In genomic region chr1:209153435-209153834, GRCh38 we compare ENCODE assay signal across 23 cellular contexts.
DNase-seq lines count a peak whose midpoint lies in the region; ATAC-seq and TF ChIP-seq lines count a peak whose summit lies in the region.
"Had no signal": no experiment of that assay in that cellular context is flagged by ENCODE, and none has a peak within 500 bp of the region (broad histone marks: within the 10 kb centered on the region; RNA-seq: fewer than 3 reads in every experiment).

No MANE protein-coding gene starts in this region.

- H3K27me3 Mint-ChIP-seq in activated naive CD4-positive, alpha-beta T cell treated with anti-CD3 and anti-CD28 coated beads, Interleukin-2, amount 10 ng/mL, durations not matched to agents 7 days and 5 days = no peaks in the 10 kb centered on the region
- H3K27me3 Mint-ChIP-seq: CD4-positive, alpha-beta memory T cell; CD4-positive, CD25-positive, alpha-beta regulatory T cell; CD8-positive, alpha-beta memory T cell had no signal

- no peak overlapping the region for H3K4ac ChIP-seq in mesendoderm (ENCODE audit: low read depth, low read length)

- H3K4me3 ChIP-seq in mesendoderm (ENCODE audit: low read length) = no peak overlapping the region
- H3K4me3 ChIP-seq: BLaER1, GM12878 had no signal

- no peaks in the 10 kb centered on the region for H3K4me1 Mint-ChIP-seq in activated naive CD4-positive, alpha-beta T cell treated with anti-CD3 and anti-CD28 coated beads, Interleukin-2, amount 10 ng/mL, durations not matched to agents 7 days and 5 days
- H3K4me1 Mint-ChIP-seq: CD14-positive monocyte; CD4-positive, alpha-beta memory T cell; CD4-positive, CD25-positive, alpha-beta regulatory T cell; CD8-positive, alpha-beta memory T cell had no signal

- H3K18ac ChIP-seq in mesendoderm (ENCODE audit: low read length) = no peak overlapping the region

- no peak overlapping the region for H3K4me3 Mint-ChIP-seq in activated naive CD4-positive, alpha-beta T cell treated with anti-CD3 and anti-CD28 coated beads, Interleukin-2, amount 10 ng/mL, durations not matched to agents 7 days and 5 days
- H3K4me3 Mint-ChIP-seq: CD14-positive monocyte; CD4-positive, alpha-beta memory T cell; CD4-positive, CD25-positive, alpha-beta regulatory T cell; CD8-positive, alpha-beta memory T cell had no signal

- H2BK5ac ChIP-seq in mesendoderm (ENCODE audit: low read length) = no peak overlapping the region

- H3K36me3 Mint-ChIP-seq in activated naive CD4-positive, alpha-beta T cell treated with anti-CD3 and anti-CD28 coated beads, Interleukin-2, amount 10 ng/mL, durations not matched to agents 7 days and 5 days = no peaks in the 10 kb centered on the region
- H3K36me3 Mint-ChIP-seq: CD14-positive monocyte; CD4-positive, alpha-beta memory T cell; CD4-positive, CD25-positive, alpha-beta regulatory T cell had no signal

- H3K79me1 ChIP-seq in mesendoderm (ENCODE audit: low read length) = no peaks in the 10 kb centered on the region

- no peak overlapping the region for H3K4me2 ChIP-seq in mesendoderm (ENCODE audit: low read length)
- H3K4me2 ChIP-seq: BLaER1 had no signal

- H3K9ac ChIP-seq in mesendoderm (ENCODE audit: low read length) = no peak overlapping the region
- H3K9ac ChIP-seq: BLaER1 had no signal

- intact Hi-C loops in left ventricle myocardium superior (cut with micrococcal nuclease) = no loop called here

- peak; percentile 76 for ATAC-seq in SK-N-SH treated with all-trans-retinoic acid at 6 μM for 48 hours
- ATAC-seq in HG03520 (IDR thresholded peaks at IDR 0.05; ENCODE audit: unreplicated experiment) = no peak
- ATAC-seq in left ventricle myocardium superior = no peak
- ATAC-seq: GM12878 had no signal

- H3K9me3 Mint-ChIP-seq in activated naive CD4-positive, alpha-beta T cell treated with anti-CD3 and anti-CD28 coated beads, Interleukin-2, amount 10 ng/mL, durations not matched to agents 7 days and 5 days = no peaks in the 10 kb centered on the region

- H2BK15ac ChIP-seq in mesendoderm (replicated peaks; ENCODE audit: low read depth) = peak overlapping the region; percentile 36

- H3K36me3 ChIP-seq in mesendoderm (ENCODE audit: control insufficient read depth, insufficient read depth, low read length) = no peaks in the 10 kb centered on the region
- H3K36me3 ChIP-seq: BE2C, BLaER1 had no signal

- no peak overlapping the region for H3K27ac Mint-ChIP-seq in activated naive CD4-positive, alpha-beta T cell treated with anti-CD3 and anti-CD28 coated beads, Interleukin-2, amount 10 ng/mL, durations not matched to agents 7 days and 5 days
- H3K27ac Mint-ChIP-seq: CD14-positive monocyte; CD4-positive, alpha-beta memory T cell; CD4-positive, CD25-positive, alpha-beta regulatory T cell; CD8-positive, alpha-beta memory T cell had no signal

- no peak overlapping the region for H4K5ac ChIP-seq in mesendoderm (ENCODE audit: low read length)

- H3K79me2 ChIP-seq in mesendoderm (ENCODE audit: control insufficient read depth, insufficient read depth, low read length) = no peaks in the 10 kb centered on the region

- H3K23ac ChIP-seq in mesendoderm (ENCODE audit: low read length) = no peak overlapping the region

- H4K8ac ChIP-seq in mesendoderm (ENCODE audit: low read depth, low read length) = no peak overlapping the region

- no CpG with 5 or more reads among the region's 1 CpG for WGBS in mesendoderm (ENCODE audit: extremely low coverage, insufficient coverage, low lambda C conversion rate)

- H2AK5ac ChIP-seq in mesendoderm (ENCODE audit: low read length) = no peak overlapping the region

- CTCF ChIA-PET in activated naive CD4-positive, alpha-beta T cell treated with anti-CD3 and anti-CD28 coated beads, Interleukin-2, amount 10 ng/mL, durations not matched to agents 7 days and 5 days (lab: Charles Lee) = interaction anchor here (1.3 kb wide), 1 partner anchor 50 kb away, joined by 3 read pairs; no protein-coding TSS in a partner anchor

- no peaks in the 10 kb centered on the region for H3K27me3 ChIP-seq in mesendoderm (ENCODE audit: insufficient read depth, low read length, poor library complexity)
- H3K27me3 ChIP-seq: BE2C, BLaER1 had no signal

- H3K27ac ChIP-seq in mesendoderm (ENCODE audit: low read depth, low read length) = no peak overlapping the region
- H3K27ac ChIP-seq: BLaER1 had no signal

- DNase-seq in mesendoderm (no peak), left ventricle myocardium superior (no peak)
- DNase-seq in activated naive CD4-positive, alpha-beta T cell treated with anti-CD3 and anti-CD28 coated beads, Interleukin-2, amount 10 ng/mL, durations not matched to agents 7 days and 5 days = no peak
- DNase-seq: 8988T; ACHN; BE2C; C1 segment of cervical spinal cord; CD4-positive, alpha-beta memory T cell; CD4-positive, CD25-positive, alpha-beta regulatory T cell; CD8-positive, alpha-beta memory T cell; COR-L47; DMS 273 treated with DMSO at 0.1 percent for 48 hours; DMS153; DMS53; DMS79; DND-41; EL; GDM1 had no signal

- no peak overlapping the region for H3K56ac ChIP-seq in mesendoderm (ENCODE audit: low read length)

- peaks cover 12% of the 10 kb centered on the region for H3K4me1 ChIP-seq in mesendoderm (ENCODE audit: control insufficient read depth, low read depth, low read length)
- H3K4me1 ChIP-seq: BE2C, BLaER1 had no signal

- no peak overlapping the region for H2BK120ac ChIP-seq in mesendoderm (ENCODE audit: low read depth, low read length)

TF ChIP-seq in SK-N-SH treated with all-trans-retinoic acid at 6 μM for 48 hours, 23 proteins besides CTCF, POLR2A, EP300 and RAD21 (continues in another document):
- no peak for TF ChIP-seq SNAI2 (CRISPR knock-in tag; IDR thresholded peaks at IDR 0.05)
- TF ChIP-seq ZNF70 (CRISPR knock-in tag; IDR thresholded peaks at IDR 0.05) = no peak
- TF ChIP-seq ZC3H10 (CRISPR knock-in tag; IDR thresholded peaks at IDR 0.05) = peak; percentile 74; the same call in 1 of the 2 replicates
- TF ChIP-seq ARNTL (CRISPR knock-in tag; IDR thresholded peaks at IDR 0.05; ENCODE audit: borderline replicate concordance, low read depth) = no peak
- no peak for TF ChIP-seq PATZ1 (CRISPR knock-in tag; IDR thresholded peaks at IDR 0.05; ENCODE audit: borderline replicate concordance)
- TF ChIP-seq PPARA (CRISPR knock-in tag; IDR thresholded peaks at IDR 0.05; ENCODE audit: borderline replicate concordance) = no peak
- peak; percentile 91 for TF ChIP-seq TOX (CRISPR knock-in tag; IDR thresholded peaks at IDR 0.05; ENCODE audit: borderline replicate concordance)
- TF ChIP-seq POU6F1 (CRISPR knock-in tag; IDR thresholded peaks at IDR 0.05; ENCODE audit: borderline replicate concordance, low read depth) = no peak
- TF ChIP-seq CSDC2 (CRISPR knock-in tag; IDR thresholded peaks at IDR 0.05) = no peak
- TF ChIP-seq ESRRG (CRISPR knock-in tag; IDR thresholded peaks at IDR 0.05) = no peak
- TF ChIP-seq ISL1 (CRISPR knock-in tag; IDR thresholded peaks at IDR 0.05) = no peak
- no peak for TF ChIP-seq OSR1 (CRISPR knock-in tag; IDR thresholded peaks at IDR 0.05)
- peak; percentile 42; the same call in 1 of the 2 replicates for TF ChIP-seq RARB (CRISPR knock-in tag; IDR thresholded peaks at IDR 0.05)
